ENCODE assay signal across 18 cellular contexts in genomic region chr14:32567543-32568384, GRCh38.
DNase-seq lines count a peak whose midpoint lies in the region; ATAC-seq, FAIRE-seq and TF ChIP-seq lines count a peak whose summit lies in the region.
"Had no signal": no experiment of that assay in that cellular context is flagged by ENCODE, and none has a peak within 500 bp of the region (broad histone marks: within the 10 kb centered on the region; RNA-seq: fewer than 3 reads in every experiment).

No MANE protein-coding gene starts in this region.

- H3K4me2 ChIP-seq in SK-N-SH: peak overlapping the region; percentile 40; the same call in 1 of the 2 replicates
- H3K4me2 ChIP-seq in HepG2 (ENCODE audit: low read depth, low read length): no peak overlapping the region

- POLR2A ChIA-PET in SK-N-SH (lab: Yijun Ruan, JAX): no interaction called here
- POLR2A ChIA-PET in HepG2 (lab: Yijun Ruan, JAX): no interaction called here

- no peak for ATAC-seq in SK-N-SH treated with all-trans-retinoic acid at 6 μM for 48 hours
- no peak for ATAC-seq in HepG2
- ATAC-seq in thoracic aorta (ENCODE audit: insufficient number of reproducible peaks, low FRiP score, low read depth): no peak
- ATAC-seq: upper lobe of right lung had no signal

- intact Hi-C loops in esophagus muscularis mucosa (cut with DNase I): no loop called here
- intact Hi-C loops in HepG2 (cut with micrococcal nuclease; ENCODE audit: unreplicated experiment): loop anchor here (10.0 kb wide), 1 partner anchor 283 kb away; no protein-coding TSS in a partner anchor

- DNase-seq in SK-N-SH (no peak), esophagus muscularis mucosa (ENCODE audit: extremely low spot score) (no peak), HepG2 (ENCODE audit: low spot score) (no peak), thoracic aorta (ENCODE audit: low spot score) (no peak), islet precursor cell (no peak), GM13976 (ENCODE audit: low spot score) (no peak), NCI-H510A (lab: John Stamatoyannopoulos, UW) (no peak)
- DNase-seq: activated CD4-positive, alpha-beta T cell treated with anti-CD3 and anti-CD28 coated beads for 1 hour; activated naive CD8-positive, alpha-beta T cell treated with anti-CD3 and anti-CD28 coated beads for 36 hours; CD8-positive, alpha-beta memory T cell; colonic mucosa; NCI-H82; stimulated activated CD4-positive, alpha-beta T cell treated with anti-CD3 and anti-CD28 coated beads, Interleukin-2, amount 100 ng/mL, for 24 hours; upper lobe of right lung had no signal

- no peaks in the 10 kb centered on the region for H3K79me2 ChIP-seq in SK-N-SH (ENCODE audit: insufficient read depth)
- H3K79me2 ChIP-seq in HepG2 (ENCODE audit: insufficient read depth, low read length): no peaks in the 10 kb centered on the region
- H3K79me2 ChIP-seq: parathyroid adenoma had no signal

- H3K36me3 ChIP-seq in SK-N-SH (replicated peaks in 1 of 2; ENCODE audit: control insufficient read depth in 1 of 2, insufficient read depth in 2 of 2, low read length in 1 of 2): peaks cover 0 to 4% of the 10 kb centered on the region in 2 experiments
- no peaks in the 10 kb centered on the region for H3K36me3 ChIP-seq in esophagus muscularis mucosa
- H3K36me3 ChIP-seq in HepG2 (replicated peaks in 1 of 2; ENCODE audit: control insufficient read depth in 1 of 2, insufficient read depth in 2 of 2, low read length in 2 of 2): no peaks in the 10 kb centered on the region
- no peaks in the 10 kb centered on the region for H3K36me3 ChIP-seq in thoracic aorta
- H3K36me3 ChIP-seq: colonic mucosa, upper lobe of right lung had no signal

- in situ Hi-C loops in HepG2 (cut with HindIII; ENCODE audit: extremely low pct_ligation_motif_present, low pct_unique_long_range_greater_than_20kb): no loop called here
- in situ Hi-C loops in GM13976 (cut with MboI; ENCODE audit: low sequenced_read_pairs, unreplicated experiment): loop anchor here (25.0 kb wide), 1 partner anchor 1055 kb away; no protein-coding TSS in a partner anchor

- H3K9ac ChIP-seq in SK-N-SH (no peak overlapping the region), HepG2 (ENCODE audit: insufficient read depth, low read depth, low read length) (no peak overlapping the region)
- H3K9ac ChIP-seq: parathyroid adenoma had no signal

- TF ChIP-seq CTCF in SK-N-SH (IDR thresholded peaks at IDR 0.05): no peak
- no peak for TF ChIP-seq CTCF in esophagus muscularis mucosa (IDR thresholded peaks at IDR 0.05)
- TF ChIP-seq CTCF in HepG2 (CRISPR knock-in tag; IDR thresholded peaks at IDR 0.05): no peak
- no peak for TF ChIP-seq CTCF in thoracic aorta (IDR thresholded peaks at IDR 0.05)
- no peak for TF ChIP-seq CTCF in GM13976 (IDR thresholded peaks at IDR 0.05; ENCODE audit: borderline replicate concordance, control extremely low read depth, extremely low read depth, insufficient read depth, missing control alignments)

- no peak for TF ChIP-seq EP300 in SK-N-SH (IDR thresholded peaks at IDR 0.05; ENCODE audit: borderline replicate concordance in 1 of 2, low read depth in 1 of 2, low read length in 1 of 2)
- no peak for TF ChIP-seq EP300 in esophagus muscularis mucosa (IDR thresholded peaks at IDR 0.05)
- no peak for TF ChIP-seq EP300 in HepG2 (IDR thresholded peaks at IDR 0.05; ENCODE audit: low read depth in 2 of 2, low read length in 2 of 2)
- TF ChIP-seq EP300 in HepG2 (CRISPR knock-in tag; IDR thresholded peaks at IDR 0.05; ENCODE audit: borderline replicate concordance): no peak

- FAIRE-seq in HepG2 (lab: Jason Lieb, UNC): no peak
- FAIRE-seq: GM12892 had no signal

- H4K20me1 ChIP-seq in SK-N-SH (ENCODE audit: insufficient read depth) (no peaks in the 10 kb centered on the region), HepG2 (ENCODE audit: insufficient read depth, low read length) (no peaks in the 10 kb centered on the region)

- peaks cover 25% of the 10 kb centered on the region for H3F3A ChIP-seq in SK-N-SH (replicated peaks; ENCODE audit: insufficient read depth)

- no peak for TF ChIP-seq RAD21 in SK-N-SH (IDR thresholded peaks at IDR 0.05; ENCODE audit: low read length)
- no peak for TF ChIP-seq RAD21 in HepG2 (CRISPR knock-in tag; IDR thresholded peaks at IDR 0.05)

- H3K4me1 ChIP-seq in SK-N-SH (ENCODE audit: control insufficient read depth in 1 of 2, insufficient read depth in 2 of 2, low read depth in 1 of 2, low read length in 1 of 2): peaks cover 8 to 25% of the 10 kb centered on the region in 2 experiments; a peak in 3 of 4 replicates
- H3K4me1 ChIP-seq in esophagus muscularis mucosa: peaks cover 37 to 57% (median 54%) of the 10 kb centered on the region in 4 donors
- peaks cover 10% of the 10 kb centered on the region for H3K4me1 ChIP-seq in HepG2 (ENCODE audit: insufficient read depth, low read length)
- H3K4me1 ChIP-seq in thoracic aorta (ENCODE audit: control insufficient read depth in 1 of 2, low read depth in 2 of 2): peaks cover 21 to 58% of the 10 kb centered on the region in 2 donors
- H3K4me1 ChIP-seq: colonic mucosa, upper lobe of right lung had no signal

- BruUV-seq in HepG2 (replicated peaks; lab: Mats Ljungman, UMichigan): no TSS peak

- TF ChIP-seq POLR2A in esophagus muscularis mucosa (IDR thresholded peaks at IDR 0.05; ENCODE audit: low read depth): no peak
- no peak for TF ChIP-seq POLR2A in HepG2 (IDR thresholded peaks at IDR 0.05; ENCODE audit: insufficient read depth in 1 of 2, low read depth in 2 of 2, low read length in 2 of 2)

- no peak overlapping the region for H3K4me3 ChIP-seq in SK-N-SH (ENCODE audit: low read depth in 2 of 2, low read length in 1 of 2)
- H3K4me3 ChIP-seq in esophagus muscularis mucosa: no peak overlapping the region
- no peak overlapping the region for H3K4me3 ChIP-seq in HepG2 (replicated peaks in 1 of 3; ENCODE audit: insufficient read depth in 1 of 3, low read depth in 2 of 3, low read length in 3 of 3)
- H3K4me3 ChIP-seq in thoracic aorta: no peak overlapping the region
- H3K4me3 ChIP-seq: colonic mucosa, upper lobe of right lung had no signal

- H3K9me3 ChIP-seq in SK-N-SH: no peaks in the 10 kb centered on the region
- H3K9me3 ChIP-seq in esophagus muscularis mucosa: no peaks in the 10 kb centered on the region
- no peaks in the 10 kb centered on the region for H3K9me3 ChIP-seq in HepG2 (ENCODE audit: low read length)
- H3K9me3 ChIP-seq in thoracic aorta: no peaks in the 10 kb centered on the region
- H3K9me3 ChIP-seq: colonic mucosa, upper lobe of right lung had no signal

- H2AFZ ChIP-seq in SK-N-SH (ENCODE audit: low read depth) (no peak overlapping the region), HepG2 (ENCODE audit: low read length) (no peak overlapping the region)
- H2AFZ ChIP-seq: parathyroid adenoma had no signal

- H3K27me3 ChIP-seq in SK-N-SH (ENCODE audit: insufficient read depth): no peaks in the 10 kb centered on the region
- H3K27me3 ChIP-seq in esophagus muscularis mucosa: no peaks in the 10 kb centered on the region
- H3K27me3 ChIP-seq in HepG2 (ENCODE audit: control insufficient read depth in 1 of 2, insufficient read depth in 2 of 2, low read length in 2 of 2): no peaks in the 10 kb centered on the region
- H3K27me3 ChIP-seq in thoracic aorta (replicated peaks; ENCODE audit: insufficient read depth): no peaks in the 10 kb centered on the region
- H3K27me3 ChIP-seq: colonic mucosa, upper lobe of right lung had no signal

- no peaks in the 10 kb centered on the region for H3K9me2 ChIP-seq in SK-N-SH

- CTCF ChIA-PET in SK-N-SH (lab: Yijun Ruan, JAX) (interaction anchor here (0.6 to 3.3 kb wide), 4 partner anchors 8 to 1117 kb away, joined by 3 to 18 read pairs (median 3); no protein-coding TSS in a partner anchor), HepG2 (lab: Yijun Ruan, JAX; ENCODE audit: low intra/inter-chr PET ratio, low total read pairs) (no interaction called here)

- H3K27ac ChIP-seq in SK-N-SH (ENCODE audit: low read depth in 2 of 2, low read length in 1 of 2) (peak overlapping the region; percentile 50 to 60; a peak in 3 of 4 replicates), esophagus muscularis mucosa (replicated peaks in 1 of 4) (peak overlapping the region; percentile 60 to 81 (median 73)), HepG2 (ENCODE audit: extremely low read length, insufficient read depth, low read length) (no peak overlapping the region), thoracic aorta (peak overlapping the region; percentile 10 to 30)
- H3K27ac ChIP-seq: 22Rv1, colonic mucosa, parathyroid adenoma, upper lobe of right lung had no signal

TF ChIP-seq in SK-N-SH, 30 proteins besides CTCF, POLR2A, EP300 and RAD21:
- TF ChIP-seq RFX5 (IDR thresholded peaks at IDR 0.05; ENCODE audit: low read length) (no peak), FOSL2 (IDR thresholded peaks at IDR 0.05; ENCODE audit: borderline replicate concordance, low read depth) (0 out of 2 replicates have a peak, but pooled peaks have one; percentile 3)

TF ChIP-seq in SK-N-SH treated with all-trans-retinoic acid at 6 μM for 48 hours, 23 proteins besides CTCF, POLR2A, EP300 and RAD21 (continues in another document):
- TF ChIP-seq ZNF565 (CRISPR knock-in tag; conservative IDR thresholded peaks at IDR 0.05; ENCODE audit: low read depth): no peak
- no peak for TF ChIP-seq RARB (CRISPR knock-in tag; IDR thresholded peaks at IDR 0.05)
- no peak for TF ChIP-seq ZNF8 (CRISPR knock-in tag; IDR thresholded peaks at IDR 0.05)
- TF ChIP-seq TCF4 (CRISPR knock-in tag; IDR thresholded peaks at IDR 0.05; ENCODE audit: borderline replicate concordance): no peak

TF ChIP-seq in HepG2, 621 proteins besides CTCF, POLR2A, EP300 and RAD21 (continues in another document):
- TF ChIP-seq SOX13 (IDR thresholded peaks at IDR 0.05) (no peak), SOX13 (CRISPR knock-in tag; conservative IDR thresholded peaks at IDR 0.05 in 1 of 2, IDR thresholded peaks at IDR 0.05 in 1 of 2) (peak in 1 of 2 experiments; percentile 35; a peak in 1 of 4 replicates), HNRNPK (IDR thresholded peaks at IDR 0.05; ENCODE audit: low read depth, low read length, poor library complexity, severe bottlenecking) (peak; percentile 22), U2AF2 (IDR thresholded peaks at IDR 0.05; ENCODE audit: low read depth, low read length) (no peak), ZIK1 (CRISPR knock-in tag; IDR thresholded peaks at IDR 0.05; ENCODE audit: borderline replicate concordance, low read depth) (no peak), ZNF709 (CRISPR knock-in tag; IDR thresholded peaks at IDR 0.05) (no peak)

Comparison
In these comparisons a context has a peak if more than half of its experiments do, and no peak if none do; other contexts are left out.
1. Of the 25 proteins assayed by ChIP-seq in both HepG2 and SK-N-SH: peak only in HepG2: none; only in SK-N-SH: FOSL2; in both: none; in neither: 24.